In the genomic region with DNA sequence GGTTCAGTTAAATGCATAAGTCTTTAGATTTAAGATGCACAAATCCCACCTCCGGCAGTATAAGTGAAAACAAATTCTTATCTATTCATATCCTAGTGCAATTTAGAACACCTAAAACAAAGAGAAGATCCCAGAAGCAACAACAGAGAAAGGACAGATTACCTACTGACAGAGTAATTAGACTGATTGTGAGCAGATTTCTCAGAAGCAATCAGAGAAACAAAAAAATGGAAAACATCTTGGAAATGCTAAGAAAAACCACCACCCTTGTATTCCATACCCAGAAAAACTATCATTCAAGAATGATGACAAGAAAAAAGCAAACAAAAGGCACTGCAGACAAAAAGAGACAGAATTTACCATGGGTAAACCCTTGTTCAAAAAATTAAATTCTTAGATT, we compare ENCODE assay signal across 18 cellular contexts. TPM values are rescaled to one million over a fixed set of nuclear protein-coding genes. Genes with fewer than 3 reads are reported as not detected.
A peak's percentile ranks its signal among the peaks of the same experiment; 100 is the strongest.
DNase-seq lines count a peak whose midpoint lies in the region; ATAC-seq and TF ChIP-seq lines count a peak whose summit lies in the region.
"Had no signal": no experiment of that assay in that cellular context is flagged by ENCODE, and none has a peak within 500 bp of the region (broad histone marks: within the 10 kb centered on the region; RNA-seq: fewer than 3 reads in every experiment).

No MANE protein-coding gene starts in this region.

- no peak overlapping the region for H3K56ac ChIP-seq in H9 (ENCODE audit: insufficient read length, low read depth, low read length)

- CTCF ChIA-PET in WTC11 (lab: Charles Lee), result interaction anchor here (0.9 to 1.0 kb wide), 2 partner anchors 10 to 122 kb away, joined by 3 to 5 read pairs; no protein-coding TSS in a partner anchor

- H3K4me3 Mint-ChIP-seq in H9, result no peak overlapping the region
- no peak overlapping the region for H3K4me3 Mint-ChIP-seq in WTC11

- no peak overlapping the region for H2BK5ac ChIP-seq in H9 (ENCODE audit: insufficient read length, low read length)

- H3T11ph ChIP-seq in H9 (ENCODE audit: low read length), result no peak overlapping the region

- H3K4me1 ChIP-seq in H9 (ENCODE audit: insufficient read depth, low read length) (peaks cover 2% of the 10 kb centered on the region; the same call in 1 of the 2 replicates), esophagus muscularis mucosa (peaks cover 45 to 98% (median 89%) of the 10 kb centered on the region in 4 donors), gastrocnemius medialis (peaks cover 66 to 71% of the 10 kb centered on the region in 2 donors)

- TF ChIP-seq EP300 in esophagus muscularis mucosa (IDR thresholded peaks at IDR 0.05), result no peak

- H3K9me3 Mint-ChIP-seq in H9 (no peaks in the 10 kb centered on the region), WTC11 (no peaks in the 10 kb centered on the region)

- no peak overlapping the region for H3K18ac ChIP-seq in H9 (ENCODE audit: insufficient read length, low read depth, low read length)

- H4K91ac ChIP-seq in H9 (ENCODE audit: insufficient read length, low read depth, low read length), result no peak overlapping the region

- POLR2A ChIA-PET in WTC11 (lab: Charles Lee), result interaction anchor here (1.0 kb wide), 1 partner anchor 11 kb away, joined by 3 read pairs; no protein-coding TSS in a partner anchor

- WGBS in H9 (ENCODE audit: extremely low coverage, insufficient read length, low lambda C conversion rate), result no CpG with 5 or more reads among the region's 1 CpG
- WGBS in esophagus muscularis mucosa, result 84% methylated on average over 1 of the region's 1 CpG

- H3K36me3 Mint-ChIP-seq in H9 (ENCODE audit: insufficient read depth in 1 of 3, low read depth in 3 of 3), result peaks cover 0 to 11% (median 0%) of the 10 kb centered on the region in 3 experiments; a peak in 5 of 7 replicates
- peaks cover 2% of the 10 kb centered on the region; the same call in 1 of the 2 replicates for H3K36me3 Mint-ChIP-seq in WTC11

- H3K4me3 ChIP-seq in esophagus muscularis mucosa (no peak overlapping the region), gastrocnemius medialis (no peak overlapping the region)
- H3K4me3 ChIP-seq: HAP-1 had no signal

- no peak overlapping the region for H2AK5ac ChIP-seq in H9 (ENCODE audit: insufficient read length, low read length)

- H4K5ac ChIP-seq in H9 (ENCODE audit: insufficient read length, low read depth, low read length), result no peak overlapping the region

- H2BK120ac ChIP-seq in H9 (ENCODE audit: low read depth, low read length, poor library complexity, severe bottlenecking), result no peak overlapping the region

- H3K23me2 ChIP-seq in H9 (ENCODE audit: insufficient read length, low read depth, low read length, poor library complexity, severe bottlenecking), result no peaks in the 10 kb centered on the region

- no peak for ATAC-seq in WTC11
- no peak for ATAC-seq in gastrocnemius medialis
- ATAC-seq in HG03354 (IDR thresholded peaks at IDR 0.05; ENCODE audit: poor library complexity, severe bottlenecking, unreplicated experiment), result no peak
- no peak for ATAC-seq in GM18861 (IDR thresholded peaks at IDR 0.05; ENCODE audit: unreplicated experiment)

- H3K79me1 ChIP-seq in H9 (ENCODE audit: insufficient read depth, low read depth, low read length, poor library complexity, severe bottlenecking), result peaks cover 7% of the 10 kb centered on the region

- H3K27ac Mint-ChIP-seq in H9 (peak overlapping the region in 2 of 3 experiments; percentile 6 to 61; a peak in 3 of 7 replicates), WTC11 (peak overlapping the region; percentile 86)

- H3K4me2 ChIP-seq in H9 (ENCODE audit: insufficient read depth, insufficient read length, low read length), result no peak overlapping the region

- H2BK12ac ChIP-seq in H9 (ENCODE audit: insufficient read length, low read depth, low read length), result no peak overlapping the region

- no peak overlapping the region for H2BK15ac ChIP-seq in H9 (ENCODE audit: low read depth, low read length)

- TF ChIP-seq POLR2A in esophagus muscularis mucosa (IDR thresholded peaks at IDR 0.05; ENCODE audit: low read depth) (no peak), gastrocnemius medialis (IDR thresholded peaks at IDR 0.05) (no peak)

- in situ Hi-C loops in gastrocnemius medialis (cut with MboI; ENCODE audit: low sequenced_read_pairs in 4 of 4), result loop anchor here in 1 of 4 donors (25.0 kb wide), 1 partner anchor 431 kb away; a partner anchor contains a TSS

- H3K9ac ChIP-seq in H9 (ENCODE audit: extremely low read depth, insufficient read length, low read length), result no peak overlapping the region

- no peak overlapping the region for H3K27ac ChIP-seq in H9 (ENCODE audit: insufficient read length, low read depth, low read length)
- peak overlapping the region; percentile 69 to 95 (median 94) for H3K27ac ChIP-seq in esophagus muscularis mucosa (replicated peaks in 1 of 4)
- peak overlapping the region; percentile 7 to 37 (median 18) for H3K27ac ChIP-seq in gastrocnemius medialis

- H2BK20ac ChIP-seq in H9 (ENCODE audit: low read depth, low read length, poor library complexity, severe bottlenecking), result no peak overlapping the region

- no peak overlapping the region for H3K14ac ChIP-seq in H9 (ENCODE audit: insufficient read depth, low read length)

- H4K8ac ChIP-seq in H9 (replicated peaks; ENCODE audit: insufficient read length, low read depth, low read length), result no peak overlapping the region

- no peak overlapping the region for H3K4ac ChIP-seq in H9 (ENCODE audit: low read depth, low read length)

- H3K79me2 ChIP-seq in H9 (ENCODE audit: insufficient read depth, low read length), result no peaks in the 10 kb centered on the region

- DNase-seq in H9 (no peak), WTC11 (ENCODE audit: low spot score) (no peak), esophagus muscularis mucosa (ENCODE audit: extremely low spot score) (no peak), gastrocnemius medialis (no peak), NCI-H1417 treated with DMSO at 0.1 percent for 48 hours (lab: John Stamatoyannopoulos, UW) (no peak), posterior vena cava (ENCODE audit: low spot score) (no peak)
- DNase-seq: ACHN; AML-193; COR-L47; KG1; NCI-H1105; NCI-H1930; NCI-H446; NK-92 treated with Interleukin-12 subunit alpha and Interleukin-12 subunit beta, amount 100 ng/mL, for 24 hours; SIG-M5 had no signal

- no peaks in the 10 kb centered on the region for H4K20me1 ChIP-seq in H9 (ENCODE audit: control insufficient read depth, insufficient read depth, insufficient read length)

- H3K23ac ChIP-seq in H9 (ENCODE audit: insufficient read length, low read depth, low read length), result no peak overlapping the region

- no peaks in the 10 kb centered on the region for H3K27me3 Mint-ChIP-seq in H9 (ENCODE audit: low read depth)
- H3K27me3 Mint-ChIP-seq in WTC11 (ENCODE audit: low read depth), result no peaks in the 10 kb centered on the region

- intact Hi-C loops in esophagus muscularis mucosa (cut with DNase I) (no loop called here), gastrocnemius medialis (cut with DNase I; ENCODE audit: low total_unique reads) (no loop called here), posterior vena cava (cut with DNase I) (no loop called here)

- no peaks in the 10 kb centered on the region for H3K27me3 ChIP-seq in H9 (ENCODE audit: insufficient read depth, low read length)
- no peaks in the 10 kb centered on the region for H3K27me3 ChIP-seq in esophagus muscularis mucosa
- no peaks in the 10 kb centered on the region for H3K27me3 ChIP-seq in gastrocnemius medialis

- no peak overlapping the region for H2AFZ ChIP-seq in H9 (ENCODE audit: low read length)

- peaks cover 22% of the 10 kb centered on the region in 2 experiments for H3K4me1 Mint-ChIP-seq in H9
- H3K4me1 Mint-ChIP-seq in WTC11, result peaks cover 22% of the 10 kb centered on the region

- no peaks in the 10 kb centered on the region for H3K9me3 ChIP-seq in H9 (ENCODE audit: control insufficient read depth, low read depth, low read length)
- no peaks in the 10 kb centered on the region for H3K9me3 ChIP-seq in esophagus muscularis mucosa
- H3K9me3 ChIP-seq in gastrocnemius medialis, result no peaks in the 10 kb centered on the region
- H3K9me3 ChIP-seq: HAP-1 had no signal

- no peak for TF ChIP-seq CTCF in H9 (conservative IDR thresholded peaks at IDR 0.05)
- no peak for TF ChIP-seq CTCF in WTC11 (IDR thresholded peaks at IDR 0.05)
- no peak for TF ChIP-seq CTCF in esophagus muscularis mucosa (IDR thresholded peaks at IDR 0.05)
- TF ChIP-seq CTCF in gastrocnemius medialis (IDR thresholded peaks at IDR 0.05 in 4 of 5, conservative IDR thresholded peaks at IDR 0.05 in 1 of 5), result no peak

- peaks cover 0 to 18% (median 8%) of the 10 kb centered on the region in 4 donors for H3K36me3 ChIP-seq in esophagus muscularis mucosa
- no peaks in the 10 kb centered on the region for H3K36me3 ChIP-seq in gastrocnemius medialis
- H3K36me3 ChIP-seq: HAP-1 had no signal

TF ChIP-seq in WTC11, 78 proteins besides CTCF, POLR2A, EP300 and RAD21 (continues in another document):
- TF ChIP-seq, protein P1, sequence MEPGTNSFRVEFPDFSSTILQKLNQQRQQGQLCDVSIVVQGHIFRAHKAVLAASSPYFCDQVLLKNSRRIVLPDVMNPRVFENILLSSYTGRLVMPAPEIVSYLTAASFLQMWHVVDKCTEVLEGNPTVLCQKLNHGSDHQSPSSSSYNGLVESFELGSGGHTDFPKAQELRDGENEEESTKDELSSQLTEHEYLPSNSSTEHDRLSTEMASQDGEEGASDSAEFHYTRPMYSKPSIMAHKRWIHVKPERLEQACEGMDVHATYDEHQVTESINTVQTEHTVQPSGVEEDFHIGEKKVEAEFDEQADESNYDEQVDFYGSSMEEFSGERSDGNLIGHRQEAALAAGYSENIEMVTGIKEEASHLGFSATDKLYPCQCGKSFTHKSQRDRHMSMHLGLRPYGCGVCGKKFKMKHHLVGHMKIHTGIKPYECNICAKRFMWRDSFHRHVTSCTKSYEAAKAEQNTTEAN (CRISPR knock-in tag; IDR thresholded peaks at IDR 0.05), result no peak

RNA-seq across cellular contexts. Expression of a gene that starts 47.6 kb away (rescaled TPM):
- total RNA-seq in H9 (2021) (0.09 and 0.15 TPM in 2 replicates), WTC11 (2021) (0.18 to 0.46 TPM (median 0.21 TPM) in 3 replicates), esophagus muscularis mucosa (10 to 100 TPM in 2 of 4 donors, 1 to 10 TPM in 2; 7.2 to 15.7 (median 10.0) TPM), gastrocnemius medialis (1 to 10 TPM in 3 of 4 donors, under 1 TPM in 1; 0.19 to 5.0 (median 2.6) TPM), posterior vena cava (10 to 100 TPM in 1 of 2 donors, 1 to 10 TPM in 1; 5.1 to 14.4 TPM)

RNA-seq across cellular contexts. Expression of a gene that starts 50.0 kb away (rescaled TPM):
- total RNA-seq in H9 (2021) (154 and 164 TPM in 2 replicates), WTC11 (2021) (108 to 114 TPM (median 113 TPM) in 3 replicates), esophagus muscularis mucosa (100 to 1,000 TPM; 221 to 441 (median 315) TPM), gastrocnemius medialis (10 to 100 TPM; 24.7 to 47.6 (median 30.9) TPM), posterior vena cava (100 to 1,000 TPM; 361 to 548 TPM)
